In the genomic region with DNA sequence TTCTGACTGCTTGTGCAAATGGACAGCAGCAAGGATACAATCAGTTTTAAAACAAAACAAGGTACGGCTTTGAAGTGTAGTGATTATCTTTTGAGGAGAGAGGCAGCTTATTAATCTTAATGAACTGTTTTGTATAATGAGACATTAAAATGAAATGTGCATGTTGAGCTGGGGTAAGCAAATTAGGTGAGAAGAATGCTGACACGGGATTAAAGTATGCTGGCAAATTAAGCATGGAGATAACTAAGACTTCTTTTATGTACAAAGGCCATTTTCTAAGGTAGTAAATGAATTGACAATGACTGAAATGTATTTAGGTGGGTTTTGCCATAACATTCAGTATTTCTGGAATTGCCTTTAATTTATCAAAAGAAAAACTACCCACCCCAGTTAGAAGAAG, we compare ENCODE assay signal across 38 cellular contexts.
"Had no signal": no experiment of that assay in that cellular context is flagged by ENCODE, and none has a peak within 500 bp of the region (broad histone marks: within the 10 kb centered on the region; RNA-seq: fewer than 3 reads in every experiment).

No MANE protein-coding gene starts in this region.

- H3K9me3 ChIP-seq: MG63, Peyer's patch, SJSA1, SK-N-SH had no signal

- H3K9me2 ChIP-seq: SK-N-SH had no signal

- DNase-seq: activated CD4-positive, alpha-beta memory T cell treated with anti-CD3 and anti-CD28 coated beads, Interleukin-2, amount 10 ng/mL, durations not matched to agents 7 days and 5 days; activated CD4-positive, alpha-beta T cell treated with anti-CD3 and anti-CD28 coated beads for 1 hour; activated CD4-positive, alpha-beta T cell treated with anti-CD3 and anti-CD28 coated beads for 48 hours; activated CD4-positive, CD25-positive, alpha-beta regulatory T cell; activated CD8-positive, alpha-beta memory T cell treated with anti-CD3 and anti-CD28 coated beads for 24 hours; activated CD8-positive, alpha-beta memory T cell treated with anti-CD3 and anti-CD28 coated beads, Interleukin-2, amount 10 ng/mL, durations not matched to agents 7 days and 5 days; activated CD8-positive, alpha-beta memory T cell treated with anti-CD3 and anti-CD28 coated beads, Interleukin-2, amount 50 U/mL, for 48 hours; activated effector memory CD4-positive, alpha-beta T cell treated with Interleukin-2 at 50 U/mL for 16 hours; activated naive CD4-positive, alpha-beta T cell treated with anti-CD3 and anti-CD28 coated beads, Interleukin-2, amount 50 U/mL, for 16 hours; activated naive CD8-positive, alpha-beta T cell treated with anti-CD3 and anti-CD28 coated beads for 36 hours; activated T-cell treated with anti-CD3 and anti-CD28 coated beads, Interleukin-2, amount 50 U/mL, for 48 hours; amniotic stem cell; aorta; brain microvascular endothelial cell; central memory CD4-positive, alpha-beta T cell; Kasumi-1; MG63; MV-4-11; NCI-H1092; NCI-H1417; NCI-H146; NCI-H187; NCI-H2029 treated with DMSO at 0.1 percent for 48 hours; NCI-H2107; NCI-H2171; NCI-H510A; NCI-H526; NCI-H748 treated with DMSO at 0.1 percent for 48 hours; PC-3; Peyer's patch; RPMI8226; SHP77 treated with DMSO at 0.1 percent for 48 hours; SK-N-SH; T-cell; T-helper 17 cell; T1000; WERI-Rb-1 had no signal

- H3K27me3 Mint-ChIP-seq: activated CD4-positive, alpha-beta memory T cell treated with anti-CD3 and anti-CD28 coated beads, Interleukin-2, amount 10 ng/mL, durations not matched to agents 7 days and 5 days; activated CD8-positive, alpha-beta memory T cell treated with anti-CD3 and anti-CD28 coated beads, Interleukin-2, amount 10 ng/mL, durations not matched to agents 7 days and 5 days; activated naive CD8-positive, alpha-beta T cell treated with anti-CD3 and anti-CD28 coated beads for 36 hours; T-cell; T-helper 17 cell had no signal

- H3K27me3 ChIP-seq: brain microvascular endothelial cell, MG63, Peyer's patch, SJSA1 had no signal

- H3K27ac Mint-ChIP-seq: activated CD4-positive, alpha-beta memory T cell treated with anti-CD3 and anti-CD28 coated beads, Interleukin-2, amount 10 ng/mL, durations not matched to agents 7 days and 5 days; activated CD8-positive, alpha-beta memory T cell treated with anti-CD3 and anti-CD28 coated beads, Interleukin-2, amount 10 ng/mL, durations not matched to agents 7 days and 5 days; activated naive CD8-positive, alpha-beta T cell treated with anti-CD3 and anti-CD28 coated beads for 36 hours; T-cell; T-helper 17 cell had no signal

- ATAC-seq: activated CD8-positive, alpha-beta memory T cell treated with anti-CD3 and anti-CD28 coated beads, Interleukin-2, amount 10 ng/mL, durations not matched to agents 7 days and 5 days; PC-3; T-cell; T-helper 17 cell had no signal

- H3K27ac ChIP-seq: brain microvascular endothelial cell, Peyer's patch, SJSA1, WERI-Rb-1 had no signal

- H3K4me3 ChIP-seq: MG63, Peyer's patch, SJSA1 had no signal

- H3K9me3 Mint-ChIP-seq: activated CD4-positive, alpha-beta memory T cell treated with anti-CD3 and anti-CD28 coated beads, Interleukin-2, amount 10 ng/mL, durations not matched to agents 7 days and 5 days; activated naive CD8-positive, alpha-beta T cell treated with anti-CD3 and anti-CD28 coated beads for 36 hours; T-cell had no signal

- H3K4me3 Mint-ChIP-seq: activated CD4-positive, alpha-beta memory T cell treated with anti-CD3 and anti-CD28 coated beads, Interleukin-2, amount 10 ng/mL, durations not matched to agents 7 days and 5 days; activated CD8-positive, alpha-beta memory T cell treated with anti-CD3 and anti-CD28 coated beads, Interleukin-2, amount 10 ng/mL, durations not matched to agents 7 days and 5 days; activated naive CD8-positive, alpha-beta T cell treated with anti-CD3 and anti-CD28 coated beads for 36 hours; T-cell; T-helper 17 cell had no signal

- H3K9ac ChIP-seq: SK-N-SH had no signal

- H3K4me2 ChIP-seq: SK-N-SH had no signal
